ENCODE assay signal across 11 cellular contexts in the genomic region with DNA sequence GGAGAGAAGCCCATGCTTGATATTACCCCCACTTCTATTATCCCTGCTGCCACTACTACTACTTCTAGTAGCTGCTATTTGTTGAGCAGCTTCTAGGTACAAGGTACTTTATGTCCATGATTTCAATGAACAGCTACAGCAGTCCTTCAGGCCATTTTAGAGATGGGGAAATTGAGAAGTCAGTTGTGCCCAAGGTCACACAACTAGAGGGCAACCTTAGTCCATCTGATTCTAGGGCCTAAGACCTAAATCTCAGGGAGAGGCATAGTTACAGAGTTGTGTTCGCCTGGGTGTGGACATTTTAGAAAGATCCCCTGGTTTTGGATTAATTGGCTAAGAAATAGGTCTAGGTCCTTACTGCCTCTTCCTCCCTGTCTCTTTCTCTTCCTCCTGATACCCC. TPM values are rescaled to one million over a fixed set of nuclear protein-coding genes. Genes with fewer than 3 reads are reported as not detected.
DNase-seq lines count a peak whose midpoint lies in the region; ATAC-seq, FAIRE-seq and TF ChIP-seq lines count a peak whose summit lies in the region.
"Had no signal": no experiment of that assay in that cellular context is flagged by ENCODE, and none has a peak within 500 bp of the region (broad histone marks: within the 10 kb centered on the region; RNA-seq: fewer than 3 reads in every experiment).

No MANE protein-coding gene starts in this region.

- no peaks in the 10 kb centered on the region for H4K20me1 ChIP-seq in keratinocyte (ENCODE audit: control insufficient read depth, extremely low read depth, insufficient read depth, low read length)

- intact Hi-C loops in heart left ventricle (cut with DNase I), result loop anchor here in 6 of 10 donors (2.0 to 10.0 kb wide), 6 partner anchors 14 to 75 kb away; no protein-coding TSS in a partner anchor
- intact Hi-C loops in left cardiac atrium (cut with DNase I), result loop anchor here in 1 of 2 donors (10.0 kb wide), 1 partner anchor 62 kb away; no protein-coding TSS in a partner anchor
- intact Hi-C loops in activated T-helper 2 cell treated with anti-CD3 and anti-CD28 coated beads, Interferon-gamma antibody, Interleukin-2, Interleukin-4, amounts not matched to agents 10 μg/mL and 5 μg/mL and 100 μg/mL, durations not matched to agents 14 hours and 24 hours and 36 hours (cut with micrococcal nuclease), result no loop called here
- intact Hi-C loops in transverse colon (cut with DNase I; ENCODE audit: low total_unique reads), result no loop called here

- H3K27ac ChIP-seq in heart left ventricle (peak overlapping the region; percentile 39 to 96 (median 86)), keratinocyte (ENCODE audit: control insufficient read depth, insufficient read depth, low read length) (peak overlapping the region; percentile 98), transverse colon (peak overlapping the region; percentile 87 to 90 (median 88))

- FAIRE-seq in keratinocyte (lab: Jason Lieb, UNC), result no peak
- no peak for FAIRE-seq in H54 (lab: Jason Lieb, UNC)
- no peak for FAIRE-seq in RCC 7860 (lab: Jason Lieb, UNC)

- TF ChIP-seq EP300 in transverse colon (IDR thresholded peaks at IDR 0.05; ENCODE audit: low read depth), result no peak

- no peak overlapping the region for H3K4me2 ChIP-seq in keratinocyte (ENCODE audit: control insufficient read depth, extremely low read depth, insufficient read depth, low read depth, low read length)

- H3K9me3 ChIP-seq in heart left ventricle (no peaks in the 10 kb centered on the region), keratinocyte (ENCODE audit: control insufficient read depth, low read depth, low read length) (no peaks in the 10 kb centered on the region), transverse colon (no peaks in the 10 kb centered on the region)

- peak overlapping the region; percentile 85 for H3K27ac Mint-ChIP-seq in activated T-helper 2 cell treated with anti-CD3 and anti-CD28 coated beads, Interferon-gamma antibody, Interleukin-2, Interleukin-4, amounts not matched to agents 10 μg/mL and 5 μg/mL and 100 μg/mL, durations not matched to agents 14 hours and 24 hours and 36 hours

- TF ChIP-seq CTCF in heart left ventricle (IDR thresholded peaks at IDR 0.05) (no peak), keratinocyte (optimal IDR thresholded peaks at IDR 0.05 in 1 of 3, IDR thresholded peaks at IDR 0.05 in 1 of 3, conservative IDR thresholded peaks at IDR 0.05 in 1 of 3; ENCODE audit: extremely low read depth in 1 of 3, insufficient read depth in 2 of 3, low read length in 3 of 3) (no peak), transverse colon (IDR thresholded peaks at IDR 0.05) (no peak)

- no peak for ATAC-seq in heart left ventricle
- no peak for ATAC-seq in left cardiac atrium

- H3K27me3 Mint-ChIP-seq in activated T-helper 2 cell treated with anti-CD3 and anti-CD28 coated beads, Interferon-gamma antibody, Interleukin-2, Interleukin-4, amounts not matched to agents 10 μg/mL and 5 μg/mL and 100 μg/mL, durations not matched to agents 14 hours and 24 hours and 36 hours (ENCODE audit: low read depth), result no peaks in the 10 kb centered on the region

- H3K9me1 ChIP-seq in keratinocyte (ENCODE audit: control insufficient read depth, extremely low read depth, insufficient read depth, low read length), result no peaks in the 10 kb centered on the region

- H3K36me3 ChIP-seq in heart left ventricle, result peaks cover 0 to 41% (median 18%) of the 10 kb centered on the region in 9 donors
- peaks cover 21 to 62% of the 10 kb centered on the region in 2 experiments for H3K36me3 ChIP-seq in keratinocyte (ENCODE audit: control insufficient read depth in 2 of 2, extremely low read depth in 1 of 2, insufficient read depth in 2 of 2, low read length in 2 of 2)
- H3K36me3 ChIP-seq in transverse colon, result no peaks in the 10 kb centered on the region

- WGBS in heart left ventricle, 4 donors, result 87 to 100% (median 97%) methylated on average over 1 of the region's 1 CpG
- 100% methylated on average over 1 of the region's 1 CpG for WGBS in transverse colon (ENCODE audit: low coverage in 1 of 2), 2 donors

- H2AFZ ChIP-seq in keratinocyte (ENCODE audit: control insufficient read depth, low read length), result no peak overlapping the region

- H3K4me1 Mint-ChIP-seq in activated T-helper 2 cell treated with anti-CD3 and anti-CD28 coated beads, Interferon-gamma antibody, Interleukin-2, Interleukin-4, amounts not matched to agents 10 μg/mL and 5 μg/mL and 100 μg/mL, durations not matched to agents 14 hours and 24 hours and 36 hours (ENCODE audit: low read depth), result peaks cover 81% of the 10 kb centered on the region

- H3K9ac ChIP-seq in keratinocyte (ENCODE audit: control insufficient read depth, extremely low read depth, insufficient read depth, low read length), result peak overlapping the region; percentile 65

- DNase-seq in heart left ventricle (no peak), left cardiac atrium (no peak), keratinocyte (ENCODE audit: low read depth, low spot score) (no peak), transverse colon (no peak), H54 (ENCODE audit: insufficient read length, low spot score) (no peak), RCC 7860 (ENCODE audit: low spot score) (no peak), C1 segment of cervical spinal cord (lab: John Stamatoyannopoulos, UW) (no peak)
- no peak for DNase-seq in activated T-helper 2 cell treated with anti-CD3 and anti-CD28 coated beads, Interferon-gamma antibody, Interleukin-2, Interleukin-4, amounts not matched to agents 10 μg/mL and 5 μg/mL and 100 μg/mL, durations not matched to agents 14 hours and 24 hours and 36 hours (ENCODE audit: low spot score)
- DNase-seq: glutamatergic neuron, NCI-H1092 treated with DMSO at 0.1 percent for 48 hours, NCI-H510A had no signal

- H3K27me3 ChIP-seq in heart left ventricle, result no peaks in the 10 kb centered on the region
- no peaks in the 10 kb centered on the region for H3K27me3 ChIP-seq in keratinocyte (ENCODE audit: control insufficient read depth, extremely low read depth, insufficient read depth, low read length)
- no peaks in the 10 kb centered on the region for H3K27me3 ChIP-seq in transverse colon

- no peaks in the 10 kb centered on the region for H3K9me3 Mint-ChIP-seq in activated T-helper 2 cell treated with anti-CD3 and anti-CD28 coated beads, Interferon-gamma antibody, Interleukin-2, Interleukin-4, amounts not matched to agents 10 μg/mL and 5 μg/mL and 100 μg/mL, durations not matched to agents 14 hours and 24 hours and 36 hours

- peak overlapping the region in 1 of 12 donors; percentile 10 for H3K4me3 ChIP-seq in heart left ventricle
- no peak overlapping the region for H3K4me3 ChIP-seq in keratinocyte (ENCODE audit: control insufficient read depth in 2 of 3, extremely low read depth in 1 of 3, insufficient read depth in 2 of 3, low read depth in 1 of 3, low read length in 3 of 3)
- H3K4me3 ChIP-seq in transverse colon, result no peak overlapping the region

- H3K36me3 Mint-ChIP-seq in activated T-helper 2 cell treated with anti-CD3 and anti-CD28 coated beads, Interferon-gamma antibody, Interleukin-2, Interleukin-4, amounts not matched to agents 10 μg/mL and 5 μg/mL and 100 μg/mL, durations not matched to agents 14 hours and 24 hours and 36 hours (ENCODE audit: low read depth), result peaks cover 90% of the 10 kb centered on the region

- in situ Hi-C loops in transverse colon (cut with MboI; ENCODE audit: low pct_ligation_motif_present in 1 of 4, low pct_unique_long_range_greater_than_20kb in 1 of 4, low sequenced_read_pairs in 3 of 4), result no loop called here

- H3K4me1 ChIP-seq in heart left ventricle (peaks cover 3 to 98% (median 76%) of the 10 kb centered on the region in 12 donors), keratinocyte (ENCODE audit: control insufficient read depth, extremely low read depth, insufficient read depth, low read length) (peaks cover 83% of the 10 kb centered on the region), transverse colon (peaks cover 62 to 95% (median 79%) of the 10 kb centered on the region in 4 donors)

- dilution Hi-C loops in keratinocyte (cut with MboI; ENCODE audit: extremely low pct_ligation_motif_present, low sequenced_read_pairs), result no loop called here

- peaks cover 65% of the 10 kb centered on the region for H3K79me2 ChIP-seq in keratinocyte (ENCODE audit: control insufficient read depth, insufficient read depth, low read length)

- no peak for TF ChIP-seq POLR2A in heart left ventricle (IDR thresholded peaks at IDR 0.05)
- no peak for TF ChIP-seq POLR2A in transverse colon (IDR thresholded peaks at IDR 0.05)
- TF ChIP-seq POLR2A in H54 (IDR thresholded peaks at IDR 0.05; ENCODE audit: low read depth, low read length), result no peak

- H3K4me3 Mint-ChIP-seq in activated T-helper 2 cell treated with anti-CD3 and anti-CD28 coated beads, Interferon-gamma antibody, Interleukin-2, Interleukin-4, amounts not matched to agents 10 μg/mL and 5 μg/mL and 100 μg/mL, durations not matched to agents 14 hours and 24 hours and 36 hours (ENCODE audit: low read depth), result no peak overlapping the region

RNA-seq across cellular contexts. Expression of gene MICAL2, which starts 52.3 kb away (rescaled TPM):
- total RNA-seq in heart left ventricle (100 to 1,000 TPM in 2 of 9 donors, 10 to 100 TPM in 7; 48.2 to 110 (median 87.8) TPM), left cardiac atrium (100 to 1,000 TPM in 1 of 2 donors, 10 to 100 TPM in 1; 74.5 to 128 TPM), transverse colon (100 to 1,000 TPM; 309 to 483 (median 316) TPM)
- polyA plus RNA-seq in heart left ventricle (10 to 100 TPM; 37.6 to 86.4 TPM), keratinocyte (72.7 to 124 TPM (median 83.9 TPM) in 3 replicates)
- 736 TPM in 2 replicates for total RNA-seq in activated T-helper 2 cell treated with anti-CD3 and anti-CD28 coated beads, Interferon-gamma antibody, Interleukin-2, Interleukin-4, amounts not matched to agents 10 μg/mL and 5 μg/mL and 100 μg/mL, durations not matched to agents 14 hours and 24 hours and 36 hours
- polyA plus RNA-seq in keratinocyte (2011; ENCODE audit: low read depth), result 172 TPM
- 76.6 and 79.2 TPM in 2 replicates for polyA plus RNA-seq in keratinocyte (2011; cell fraction: cytosol; rRNA removed)
- polyA plus RNA-seq in keratinocyte (2011; cell fraction: nucleus; rRNA removed), result 175 and 197 TPM in 2 replicates
- polyA plus RNA-seq in keratinocyte (2012; ENCODE audit: low replicate concordance), result 52.2 and 143 TPM in 2 replicates
- polyA minus RNA-seq in keratinocyte, result 218 to 406 TPM (median 316 TPM) in 3 replicates
- polyA minus RNA-seq in keratinocyte (2011; cell fraction: cytosol; rRNA and poly(A)+ RNA removed), result 176 TPM
- polyA minus RNA-seq in keratinocyte (2011; cell fraction: nucleus; rRNA and poly(A)+ RNA removed), result 292 and 558 TPM in 2 replicates

Comparison
In these comparisons a context has a peak if more than half of its experiments do, and no peak if none do; other contexts are left out.
1. intact Hi-C loops: an anchor here in heart left ventricle (2.0 to 10.0 kb wide); none called in activated T-helper 2 cell treated with anti-CD3 and anti-CD28 coated beads, Interferon-gamma antibody, Interleukin-2, Interleukin-4, amounts not matched to agents 10 μg/mL and 5 μg/mL and 100 μg/mL, durations not matched to agents 14 hours and 24 hours and 36 hours and transverse colon.